ENCODE assay signal across 10 cellular contexts in the genomic region with DNA sequence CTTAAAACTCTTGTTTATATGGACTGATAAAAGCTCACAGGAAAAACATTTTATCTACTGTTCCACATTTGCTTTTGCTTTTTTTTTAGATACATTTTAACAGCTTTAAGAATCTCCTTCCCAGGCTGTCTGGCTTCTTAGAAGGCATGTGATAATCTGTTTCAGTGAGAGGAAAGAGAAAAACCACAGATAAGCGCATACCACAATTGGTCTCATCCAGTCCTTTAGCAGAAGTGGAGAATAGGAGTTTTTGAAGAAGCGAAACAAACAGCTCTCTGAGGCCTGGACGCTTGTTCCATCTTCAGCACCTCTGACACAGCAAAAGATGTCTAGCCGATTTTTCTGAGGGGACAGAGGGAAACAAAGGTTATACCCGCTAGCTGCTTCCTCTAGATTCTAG. TPM values are rescaled to one million over a fixed set of nuclear protein-coding genes. Genes with fewer than 3 reads are reported as not detected.
A peak's percentile ranks its signal among the peaks of the same experiment; 100 is the strongest.
DNase-seq lines count a peak whose midpoint lies in the region; ATAC-seq, FAIRE-seq and TF ChIP-seq lines count a peak whose summit lies in the region.
"Had no signal": no experiment of that assay in that cellular context is flagged by ENCODE, and none has a peak within 500 bp of the region (broad histone marks: within the 10 kb centered on the region; RNA-seq: fewer than 3 reads in every experiment).

No MANE protein-coding gene starts in this region.

- POLR2A ChIA-PET in MCF 10A (lab: Yijun Ruan, JAX): interaction anchor here (0.6 to 2.1 kb wide), 2 partner anchors 11 to 86 kb away, joined by 4 to 6 read pairs; no protein-coding TSS in a partner anchor

- DNase-seq in Right ventricle myocardium inferior (ENCODE audit: missing footprints) (no peak), right atrium auricular region (ENCODE audit: low spot score) (no peak), colonic mucosa (no peak), upper lobe of right lung (no peak), MCF 10A (ENCODE audit: unreplicated experiment) (no peak), foreskin fibroblast (no peak), GM12892 (ENCODE audit: insufficient read length) (no peak)

- ATAC-seq in Right ventricle myocardium inferior: peak; percentile 53
- ATAC-seq in upper lobe of right lung: peak; percentile 82

- H3K4me2 ChIP-seq in KMS-11: peak overlapping the region; percentile 15; the same call in 1 of the 2 replicates

- H3K27ac ChIP-seq in right atrium auricular region (peak overlapping the region in 1 of 2 donors; percentile 33), KMS-11 (peak overlapping the region; percentile 6; the same call in 1 of the 2 replicates), colonic mucosa (peak overlapping the region; percentile 16), upper lobe of right lung (no peak overlapping the region)
- H3K27ac ChIP-seq: C4-2B, suprapubic skin had no signal

- no peaks in the 10 kb centered on the region for H3K27me3 ChIP-seq in right atrium auricular region
- H3K27me3 ChIP-seq in KMS-11 (ENCODE audit: insufficient read depth, low read depth): no peaks in the 10 kb centered on the region
- no peaks in the 10 kb centered on the region for H3K27me3 ChIP-seq in colonic mucosa
- H3K27me3 ChIP-seq in upper lobe of right lung: no peaks in the 10 kb centered on the region
- H3K27me3 ChIP-seq: suprapubic skin had no signal

- no peaks in the 10 kb centered on the region for H3K9me3 ChIP-seq in right atrium auricular region
- H3K9me3 ChIP-seq in colonic mucosa: no peaks in the 10 kb centered on the region
- H3K9me3 ChIP-seq in upper lobe of right lung: no peaks in the 10 kb centered on the region
- H3K9me3 ChIP-seq: suprapubic skin had no signal

- H3K79me2 ChIP-seq in KMS-11 (ENCODE audit: insufficient read depth, low read depth): no peaks in the 10 kb centered on the region

- H3K36me3 Mint-ChIP-seq in MCF 10A (ENCODE audit: insufficient read depth, unreplicated experiment): peaks cover 87% of the 10 kb centered on the region

- H3K36me3 ChIP-seq in right atrium auricular region: peaks cover 80% of the 10 kb centered on the region
- H3K36me3 ChIP-seq in KMS-11 (ENCODE audit: insufficient read depth): peaks cover 5% of the 10 kb centered on the region; the same call in 1 of the 2 replicates
- H3K36me3 ChIP-seq in colonic mucosa: peaks cover 26% of the 10 kb centered on the region
- H3K36me3 ChIP-seq in upper lobe of right lung: peaks cover 96% of the 10 kb centered on the region

- no peaks in the 10 kb centered on the region for H4K20me1 ChIP-seq in KMS-11 (ENCODE audit: insufficient read depth)

- no peak overlapping the region for H3K4me3 Mint-ChIP-seq in MCF 10A (ENCODE audit: unreplicated experiment)

- H2AFZ ChIP-seq in KMS-11 (ENCODE audit: low read depth): no peak overlapping the region

- H3K4me1 ChIP-seq in right atrium auricular region (peaks cover 0 to 18% of the 10 kb centered on the region in 2 donors), KMS-11 (ENCODE audit: low read depth, poor library complexity, severe bottlenecking) (peaks cover 34% of the 10 kb centered on the region), colonic mucosa (no peaks in the 10 kb centered on the region), upper lobe of right lung (peaks cover 12% of the 10 kb centered on the region)

- no TSS peak for BruUV-seq in MCF 10A (replicated peaks; lab: Mats Ljungman, UMichigan)

- H3K4me1 Mint-ChIP-seq in MCF 10A (ENCODE audit: insufficient read depth, unreplicated experiment): no peaks in the 10 kb centered on the region

- TF ChIP-seq CTCF in right atrium auricular region (IDR thresholded peaks at IDR 0.05) (no peak), KMS-11 (conservative IDR thresholded peaks at IDR 0.05; ENCODE audit: low read depth, low read length) (no peak), colonic mucosa (IDR thresholded peaks at IDR 0.05) (no peak), upper lobe of right lung (IDR thresholded peaks at IDR 0.05) (no peak), MCF 10A (IDR thresholded peaks at IDR 0.05; ENCODE audit: unreplicated experiment) (no peak), foreskin fibroblast (IDR thresholded peaks at IDR 0.05; ENCODE audit: low read depth, low read length) (no peak)

- H3K27ac Mint-ChIP-seq in MCF 10A (ENCODE audit: low read depth, unreplicated experiment): no peak overlapping the region

- no peak for FAIRE-seq in GM12892 (lab: Jason Lieb, UNC)

- H3K4me3 ChIP-seq in right atrium auricular region: no peak overlapping the region
- no peak overlapping the region for H3K4me3 ChIP-seq in KMS-11 (IDR thresholded peaks at IDR 0.05; ENCODE audit: insufficient read depth, low read depth, low read length)
- no peak overlapping the region for H3K4me3 ChIP-seq in colonic mucosa
- H3K4me3 ChIP-seq in upper lobe of right lung: no peak overlapping the region
- H3K4me3 ChIP-seq in foreskin fibroblast (ENCODE audit: low read depth in 1 of 2, low read length in 2 of 2): no peak overlapping the region
- H3K4me3 ChIP-seq: suprapubic skin had no signal

- CTCF ChIA-PET in MCF 10A (lab: Yijun Ruan, JAX): interaction anchor here (0.6 to 1.5 kb wide), 3 partner anchors 25 to 81 kb away, joined by 3 to 4 read pairs (median 4); no protein-coding TSS in a partner anchor

- H3K9ac ChIP-seq in KMS-11: no peak overlapping the region
- no peak overlapping the region for H3K9ac ChIP-seq in colonic mucosa (ENCODE audit: low read depth in 2 of 2, low read length in 2 of 2)

- intact Hi-C loops in Right ventricle myocardium inferior (cut with DNase I) (no loop called here), colonic mucosa (cut with DNase I) (no loop called here), upper lobe of right lung (cut with DNase I) (no loop called here), MCF 10A (cut with micrococcal nuclease) (no loop called here)

- H3K27me3 Mint-ChIP-seq in MCF 10A (ENCODE audit: insufficient read depth, unreplicated experiment): no peaks in the 10 kb centered on the region

- no peak for TF ChIP-seq POLR2A in GM12892 (IDR thresholded peaks at IDR 0.05; ENCODE audit: low read depth, low read length)

- H3K9me3 Mint-ChIP-seq in MCF 10A (ENCODE audit: unreplicated experiment): no peaks in the 10 kb centered on the region

RNA-seq across cellular contexts. Expression of gene RMC1, which starts 37.6 kb away (rescaled TPM):
- 13.0 TPM for total RNA-seq in Right ventricle myocardium inferior
- total RNA-seq in right atrium auricular region: 10 to 100 TPM; 17.2 TPM
- total RNA-seq in colonic mucosa: 10 to 100 TPM; 28.4 to 34.9 TPM
- 42.5 TPM for total RNA-seq in upper lobe of right lung
- total RNA-seq in MCF 10A (2022): 24.7 and 28.0 TPM in 2 replicates
- polyA plus RNA-seq in GM12892 (2012; ENCODE audit: missing spikeins): 22.8 TPM

RNA-seq across cellular contexts. Expression of gene NPC1, which starts 45.4 kb away (rescaled TPM):
- 10.9 TPM for total RNA-seq in Right ventricle myocardium inferior
- 10 to 100 TPM; 16.2 to 26.4 TPM for total RNA-seq in right atrium auricular region
- total RNA-seq in colonic mucosa: 10 to 100 TPM; 29.9 to 32.3 TPM
- total RNA-seq in upper lobe of right lung: 143 TPM
- total RNA-seq in MCF 10A (2022): 60.4 and 78.8 TPM in 2 replicates
- polyA plus RNA-seq in GM12892 (2012; ENCODE audit: missing spikeins): 11.4 TPM
